In genomic region chr19:45616709-45617027, GRCh38 we compare ENCODE assay signal across 2 cellular contexts.
TF ChIP-seq lines count a peak whose summit lies in the region.

No MANE protein-coding gene starts in this region.

TF ChIP-seq in HCT116, 20 proteins besides CTCF, POLR2A, EP300 and RAD21:
- TF ChIP-seq FOSL1 (IDR thresholded peaks at IDR 0.05; ENCODE audit: low read depth) (no peak), CEBPB (IDR thresholded peaks at IDR 0.05; ENCODE audit: low read depth) (no peak), ATF3 (IDR thresholded peaks at IDR 0.05) (no peak), ZFX (IDR thresholded peaks at IDR 0.05) (no peak; the same call in 1 of the 2 replicates), CBX3 (IDR thresholded peaks at IDR 0.05; ENCODE audit: low read depth) (no peak)
TF ChIP-seq in HCT116: peak in this region for 0.

TF ChIP-seq in K562, 482 proteins besides CTCF, POLR2A, EP300 and RAD21 (continues in another document):
- TF ChIP-seq RFX1 (IDR thresholded peaks at IDR 0.05) (no peak), E2F1 (CRISPR knock-in tag; IDR thresholded peaks at IDR 0.05) (no peak), NKRF (IDR thresholded peaks at IDR 0.05; ENCODE audit: borderline replicate concordance) (no peak), SREBF2 (CRISPR knock-in tag; IDR thresholded peaks at IDR 0.05) (no peak), DACH1 (IDR thresholded peaks at IDR 0.05; ENCODE audit: partially characterized antibody) (no peak), NR2C1 (IDR thresholded peaks at IDR 0.05) (0 out of 2 replicates have a peak, but pooled peaks have one; percentile 7), NR2C1 (tag; IDR thresholded peaks at IDR 0.05) (no peak), FUS (optimal IDR thresholded peaks at IDR 0.05; ENCODE audit: low read depth, low read length) (no peak), ZFP30 (CRISPR knock-in tag; IDR thresholded peaks at IDR 0.05; ENCODE audit: borderline replicate concordance) (no peak), RBFOX2 (IDR thresholded peaks at IDR 0.05; ENCODE audit: low read depth, low read length) (no peak), HDAC2 (IDR thresholded peaks at IDR 0.05) (no peak), POLR2G (IDR thresholded peaks at IDR 0.05; ENCODE audit: low read depth, low read length) (no peak), TEAD1 (CRISPR knock-in tag; IDR thresholded peaks at IDR 0.05) (0 out of 4 replicates have a peak, but pooled peaks of 1 of the 2 experiments have one; percentile 11), CBX8 (IDR thresholded peaks at IDR 0.05; ENCODE audit: borderline replicate concordance, extremely low read depth, low read depth, low read length, poor library complexity, severe bottlenecking) (no peak), ZNF668 (CRISPR knock-in tag; IDR thresholded peaks at IDR 0.05) (no peak), ZC3H4 (CRISPR knock-in tag; IDR thresholded peaks at IDR 0.05; ENCODE audit: borderline replicate concordance) (peak; percentile 61; the same call in 1 of the 2 replicates), PHF21A (IDR thresholded peaks at IDR 0.05; ENCODE audit: borderline replicate concordance, low read depth) (no peak), ZNF431 (CRISPR knock-in tag; IDR thresholded peaks at IDR 0.05) (no peak), ZNF282 (CRISPR knock-in tag; IDR thresholded peaks at IDR 0.05) (no peak), TAF1 (IDR thresholded peaks at IDR 0.05; ENCODE audit: control insufficient read depth, extremely low read depth, insufficient read depth, low read length, severe bottlenecking) (no peak), ZNF408 (CRISPR knock-in tag; IDR thresholded peaks at IDR 0.05; ENCODE audit: low read depth) (no peak), ZKSCAN1 (IDR thresholded peaks at IDR 0.05; ENCODE audit: low read depth, low read length) (no peak), SMAD2 (IDR thresholded peaks at IDR 0.05; ENCODE audit: low read depth, low read length) (no peak), MYNN (IDR thresholded peaks at IDR 0.05) (no peak), MYNN (CRISPR knock-in tag; IDR thresholded peaks at IDR 0.05) (no peak), ZNF444 (CRISPR knock-in tag; IDR thresholded peaks at IDR 0.05) (no peak), ZNF764 (CRISPR knock-in tag; IDR thresholded peaks at IDR 0.05; ENCODE audit: low read depth) (no peak), PATZ1 (CRISPR knock-in tag; IDR thresholded peaks at IDR 0.05; ENCODE audit: borderline replicate concordance) (no peak), EZH2 (IDR thresholded peaks at IDR 0.05; ENCODE audit: borderline replicate concordance, low read depth, low read length) (no peak), FOXK1 (CRISPR knock-in tag; IDR thresholded peaks at IDR 0.05; ENCODE audit: borderline replicate concordance) (no peak), SIRT6 (IDR thresholded peaks at IDR 0.05; ENCODE audit: low read depth, low read length) (no peak), ZNF316 (IDR thresholded peaks at IDR 0.05) (no peak), HDAC8 (tag; IDR thresholded peaks at IDR 0.05) (no peak), CBFB (CRISPR knock-in tag; IDR thresholded peaks at IDR 0.05) (no peak), XRCC5 (IDR thresholded peaks at IDR 0.05; ENCODE audit: low read depth, low read length) (no peak), RBM34 (IDR thresholded peaks at IDR 0.05; ENCODE audit: borderline replicate concordance, insufficient read depth, low read length) (no peak), LARP7 (IDR thresholded peaks at IDR 0.05) (no peak), CCNT2 (IDR thresholded peaks at IDR 0.05; ENCODE audit: borderline replicate concordance, extremely low read depth, insufficient read length, low read depth, low read length) (no peak), TARDBP (IDR thresholded peaks at IDR 0.05) (no peak), ZNF609 (CRISPR knock-in tag; IDR thresholded peaks at IDR 0.05; ENCODE audit: borderline replicate concordance) (no peak), RCOR1 (IDR thresholded peaks at IDR 0.05; ENCODE audit: borderline replicate concordance in 1 of 2, low read depth in 2 of 2, low read length in 2 of 2) (no peak), ZNF134 (CRISPR knock-in tag; conservative IDR thresholded peaks at IDR 0.05) (no peak), CAMTA2 (CRISPR knock-in tag; conservative IDR thresholded peaks at IDR 0.05) (no peak), RBM17 (IDR thresholded peaks at IDR 0.05; ENCODE audit: borderline replicate concordance, low read depth, low read length) (no peak), MYBL2 (IDR thresholded peaks at IDR 0.05; ENCODE audit: low read depth) (no peak), MYBL2 (CRISPR knock-in tag; IDR thresholded peaks at IDR 0.05; ENCODE audit: borderline replicate concordance) (no peak), ZNF175 (CRISPR knock-in tag; IDR thresholded peaks at IDR 0.05; ENCODE audit: low read depth) (no peak)
- TF ChIP-seq, protein P1, sequence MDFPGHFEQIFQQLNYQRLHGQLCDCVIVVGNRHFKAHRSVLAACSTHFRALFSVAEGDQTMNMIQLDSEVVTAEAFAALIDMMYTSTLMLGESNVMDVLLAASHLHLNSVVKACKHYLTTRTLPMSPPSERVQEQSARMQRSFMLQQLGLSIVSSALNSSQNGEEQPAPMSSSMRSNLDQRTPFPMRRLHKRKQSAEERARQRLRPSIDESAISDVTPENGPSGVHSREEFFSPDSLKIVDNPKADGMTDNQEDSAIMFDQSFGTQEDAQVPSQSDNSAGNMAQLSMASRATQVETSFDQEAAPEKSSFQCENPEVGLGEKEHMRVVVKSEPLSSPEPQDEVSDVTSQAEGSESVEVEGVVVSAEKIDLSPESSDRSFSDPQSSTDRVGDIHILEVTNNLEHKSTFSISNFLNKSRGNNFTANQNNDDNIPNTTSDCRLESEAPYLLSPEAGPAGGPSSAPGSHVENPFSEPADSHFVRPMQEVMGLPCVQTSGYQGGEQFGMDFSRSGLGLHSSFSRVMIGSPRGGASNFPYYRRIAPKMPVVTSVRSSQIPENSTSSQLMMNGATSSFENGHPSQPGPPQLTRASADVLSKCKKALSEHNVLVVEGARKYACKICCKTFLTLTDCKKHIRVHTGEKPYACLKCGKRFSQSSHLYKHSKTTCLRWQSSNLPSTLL (IDR thresholded peaks at IDR 0.05) = no peak
- TF ChIP-seq, protein P2, sequence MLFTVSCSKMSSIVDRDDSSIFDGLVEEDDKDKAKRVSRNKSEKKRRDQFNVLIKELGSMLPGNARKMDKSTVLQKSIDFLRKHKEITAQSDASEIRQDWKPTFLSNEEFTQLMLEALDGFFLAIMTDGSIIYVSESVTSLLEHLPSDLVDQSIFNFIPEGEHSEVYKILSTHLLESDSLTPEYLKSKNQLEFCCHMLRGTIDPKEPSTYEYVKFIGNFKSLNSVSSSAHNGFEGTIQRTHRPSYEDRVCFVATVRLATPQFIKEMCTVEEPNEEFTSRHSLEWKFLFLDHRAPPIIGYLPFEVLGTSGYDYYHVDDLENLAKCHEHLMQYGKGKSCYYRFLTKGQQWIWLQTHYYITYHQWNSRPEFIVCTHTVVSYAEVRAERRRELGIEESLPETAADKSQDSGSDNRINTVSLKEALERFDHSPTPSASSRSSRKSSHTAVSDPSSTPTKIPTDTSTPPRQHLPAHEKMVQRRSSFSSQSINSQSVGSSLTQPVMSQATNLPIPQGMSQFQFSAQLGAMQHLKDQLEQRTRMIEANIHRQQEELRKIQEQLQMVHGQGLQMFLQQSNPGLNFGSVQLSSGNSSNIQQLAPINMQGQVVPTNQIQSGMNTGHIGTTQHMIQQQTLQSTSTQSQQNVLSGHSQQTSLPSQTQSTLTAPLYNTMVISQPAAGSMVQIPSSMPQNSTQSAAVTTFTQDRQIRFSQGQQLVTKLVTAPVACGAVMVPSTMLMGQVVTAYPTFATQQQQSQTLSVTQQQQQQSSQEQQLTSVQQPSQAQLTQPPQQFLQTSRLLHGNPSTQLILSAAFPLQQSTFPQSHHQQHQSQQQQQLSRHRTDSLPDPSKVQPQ (CRISPR knock-in tag; IDR thresholded peaks at IDR 0.05; ENCODE audit: borderline replicate concordance) = no peak
- TF ChIP-seq, protein P3, sequence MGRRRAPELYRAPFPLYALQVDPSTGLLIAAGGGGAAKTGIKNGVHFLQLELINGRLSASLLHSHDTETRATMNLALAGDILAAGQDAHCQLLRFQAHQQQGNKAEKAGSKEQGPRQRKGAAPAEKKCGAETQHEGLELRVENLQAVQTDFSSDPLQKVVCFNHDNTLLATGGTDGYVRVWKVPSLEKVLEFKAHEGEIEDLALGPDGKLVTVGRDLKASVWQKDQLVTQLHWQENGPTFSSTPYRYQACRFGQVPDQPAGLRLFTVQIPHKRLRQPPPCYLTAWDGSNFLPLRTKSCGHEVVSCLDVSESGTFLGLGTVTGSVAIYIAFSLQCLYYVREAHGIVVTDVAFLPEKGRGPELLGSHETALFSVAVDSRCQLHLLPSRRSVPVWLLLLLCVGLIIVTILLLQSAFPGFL (CRISPR knock-in tag; IDR thresholded peaks at IDR 0.05) = no peak
- TF ChIP-seq, protein P4, sequence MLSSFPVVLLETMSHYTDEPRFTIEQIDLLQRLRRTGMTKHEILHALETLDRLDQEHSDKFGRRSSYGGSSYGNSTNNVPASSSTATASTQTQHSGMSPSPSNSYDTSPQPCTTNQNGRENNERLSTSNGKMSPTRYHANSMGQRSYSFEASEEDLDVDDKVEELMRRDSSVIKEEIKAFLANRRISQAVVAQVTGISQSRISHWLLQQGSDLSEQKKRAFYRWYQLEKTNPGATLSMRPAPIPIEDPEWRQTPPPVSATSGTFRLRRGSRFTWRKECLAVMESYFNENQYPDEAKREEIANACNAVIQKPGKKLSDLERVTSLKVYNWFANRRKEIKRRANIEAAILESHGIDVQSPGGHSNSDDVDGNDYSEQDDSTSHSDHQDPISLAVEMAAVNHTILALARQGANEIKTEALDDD (IDR thresholded peaks at IDR 0.05) = no peak
- TF ChIP-seq, protein P5, sequence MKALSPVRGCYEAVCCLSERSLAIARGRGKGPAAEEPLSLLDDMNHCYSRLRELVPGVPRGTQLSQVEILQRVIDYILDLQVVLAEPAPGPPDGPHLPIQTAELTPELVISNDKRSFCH (CRISPR knock-in tag; IDR thresholded peaks at IDR 0.05) = no peak
- TF ChIP-seq, protein P5 (tag; IDR thresholded peaks at IDR 0.05) = no peak
